ENCODE assay signal across 25 cellular contexts in the genomic region with DNA sequence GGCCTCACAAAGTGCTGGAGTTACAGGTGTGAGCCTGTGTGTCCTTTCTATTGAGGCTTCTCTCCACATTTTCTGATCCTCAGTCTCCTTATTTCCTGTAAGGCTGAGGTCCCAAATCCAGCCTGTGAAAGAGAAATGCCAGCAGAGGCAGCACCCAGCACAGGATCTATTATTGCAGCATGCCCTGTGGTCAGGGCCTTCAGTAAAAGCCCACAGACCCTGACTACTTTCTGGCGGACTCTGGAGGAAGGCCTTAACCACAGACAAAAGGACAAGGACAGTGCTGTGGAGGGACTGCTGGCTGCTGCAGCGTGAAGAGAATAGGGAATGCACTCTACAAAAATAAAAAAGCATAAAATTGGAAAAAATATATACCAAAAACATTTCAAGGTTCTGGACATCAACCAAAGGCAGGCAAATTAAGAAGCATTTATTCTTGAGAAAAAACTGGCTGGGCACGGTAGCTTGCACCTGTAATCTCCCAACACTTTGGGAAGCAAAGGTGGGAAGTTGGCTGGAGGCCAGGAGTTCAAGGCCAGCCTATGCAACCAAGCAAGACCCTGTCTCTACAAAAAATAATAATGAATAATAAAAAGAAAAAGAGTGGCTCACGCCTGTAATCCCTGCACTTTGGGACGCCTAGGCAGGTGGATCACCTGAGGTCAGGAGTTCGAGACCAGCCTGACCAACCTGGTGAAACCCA. TPM values are rescaled to one million over a fixed set of nuclear protein-coding genes. Genes with fewer than 3 reads are reported as not detected.
DNase-seq lines count a peak whose midpoint lies in the region; ATAC-seq and TF ChIP-seq lines count a peak whose summit lies in the region.
"Had no signal": no experiment of that assay in that cellular context is flagged by ENCODE, and none has a peak within 500 bp of the region (broad histone marks: within the 10 kb centered on the region; RNA-seq: fewer than 3 reads in every experiment).

No MANE protein-coding gene starts in this region.

- peaks cover 41% of the 10 kb centered on the region for H3K36me3 Mint-ChIP-seq in brain
- H3K36me3 Mint-ChIP-seq in natural killer cell: no peaks in the 10 kb centered on the region
- H3K36me3 Mint-ChIP-seq: CD8-positive, alpha-beta memory T cell had no signal

- H3K36me3 ChIP-seq in BLaER1 treated with 17β-estradiol and CSF1 and Interleukin-3, amounts not matched to agents 10 nM and 100 nM: peaks cover 0 to 7% (median 0%) of the 10 kb centered on the region in 11 experiments; a peak in 2 of 22 replicates
- H3K36me3 ChIP-seq in neutrophil: peaks cover 12% of the 10 kb centered on the region
- H3K36me3 ChIP-seq: HAP-1, ovary, thoracic aorta had no signal

- H3K27me3 Mint-ChIP-seq in brain: no peaks in the 10 kb centered on the region
- no peaks in the 10 kb centered on the region for H3K27me3 Mint-ChIP-seq in natural killer cell (ENCODE audit: low read depth in 2 of 2)
- H3K27me3 Mint-ChIP-seq: activated CD4-positive, alpha-beta memory T cell treated with anti-CD3 and anti-CD28 coated beads, Interleukin-2, amount 10 ng/mL, durations not matched to agents 7 days and 5 days; CD8-positive, alpha-beta memory T cell had no signal

- peaks cover 29 to 47% (median 39%) of the 10 kb centered on the region in 10 experiments for H3K4me1 ChIP-seq in BLaER1 treated with 17β-estradiol and CSF1 and Interleukin-3, amounts not matched to agents 10 nM and 100 nM
- peaks cover 77 to 80% of the 10 kb centered on the region in 2 experiments for H3K4me1 ChIP-seq in neutrophil (ENCODE audit: control insufficient read depth in 1 of 2, insufficient read depth in 1 of 2, low read depth in 1 of 2, low read length in 1 of 2)

- H3K4me1 Mint-ChIP-seq in brain: peaks cover 35% of the 10 kb centered on the region
- H3K4me1 Mint-ChIP-seq in natural killer cell: no peaks in the 10 kb centered on the region
- H3K4me1 Mint-ChIP-seq: activated CD4-positive, alpha-beta memory T cell treated with anti-CD3 and anti-CD28 coated beads, Interleukin-2, amount 10 ng/mL, durations not matched to agents 7 days and 5 days had no signal

- intact Hi-C loops in natural killer cell (cut with micrococcal nuclease): no loop called here

- peak overlapping the region in 1 of 11 experiments; percentile 44; a peak in 1 of 22 replicates for H3K9ac ChIP-seq in BLaER1 treated with 17β-estradiol and CSF1 and Interleukin-3, amounts not matched to agents 10 nM and 100 nM

- H3K27ac Mint-ChIP-seq in brain (peak overlapping the region in 3 of 5 experiments; percentile 62 to 87 (median 65)), natural killer cell (no peak overlapping the region)
- H3K27ac Mint-ChIP-seq: activated CD4-positive, alpha-beta memory T cell treated with anti-CD3 and anti-CD28 coated beads, Interleukin-2, amount 10 ng/mL, durations not matched to agents 7 days and 5 days; T-helper 2 cell treated with Interferon-gamma antibody and Interleukin-4, amounts not matched to agents 5 μg/mL and 100 μg/mL, for 36 hours had no signal

- DNase-seq in MV-4-11 (lab: John Stamatoyannopoulos, UW): peak; percentile 73
- DNase-seq in natural killer cell: no peak
- DNase-seq: activated CD4-positive, alpha-beta memory T cell treated with anti-CD3 and anti-CD28 coated beads, Interleukin-2, amount 10 ng/mL, durations not matched to agents 7 days and 5 days; activated CD4-positive, CD25-positive, alpha-beta regulatory T cell; anterior cingulate cortex; CD8-positive, alpha-beta memory T cell; central memory CD4-positive, alpha-beta T cell; DMS53; hypothalamus; Karpas-422; NCI-H1417 treated with DMSO at 0.1 percent for 48 hours; NCI-H69; PC-3; right cardiac atrium had no signal

- H3K4me3 Mint-ChIP-seq in brain (no peak overlapping the region), natural killer cell (no peak overlapping the region)
- H3K4me3 Mint-ChIP-seq: activated CD4-positive, alpha-beta memory T cell treated with anti-CD3 and anti-CD28 coated beads, Interleukin-2, amount 10 ng/mL, durations not matched to agents 7 days and 5 days; CD8-positive, alpha-beta memory T cell; T-helper 2 cell treated with Interferon-gamma antibody and Interleukin-4, amounts not matched to agents 5 μg/mL and 100 μg/mL, for 36 hours had no signal

- H3K27ac ChIP-seq in BLaER1 treated with 17β-estradiol and CSF1 and Interleukin-3, amounts not matched to agents 10 nM and 100 nM: peak overlapping the region in 10 of 11 experiments; percentile 9 to 89 (median 83); a peak in 15 of 22 replicates
- peak overlapping the region; percentile 91 for H3K27ac ChIP-seq in neutrophil
- H3K27ac ChIP-seq: thoracic aorta had no signal

- peak overlapping the region in 7 of 11 experiments; percentile 61 to 89 (median 77); a peak in 12 of 22 replicates for H3K4me2 ChIP-seq in BLaER1 treated with 17β-estradiol and CSF1 and Interleukin-3, amounts not matched to agents 10 nM and 100 nM

- TF ChIP-seq CTCF in brain (conservative IDR thresholded peaks at IDR 0.05) (no peak), neutrophil (IDR thresholded peaks at IDR 0.05) (no peak), natural killer cell (IDR thresholded peaks at IDR 0.05) (no peak)

- H4K20me1 ChIP-seq in BLaER1 treated with 17β-estradiol and CSF1 and Interleukin-3, amounts not matched to agents 10 nM and 100 nM: no peaks in the 10 kb centered on the region

- peaks cover 8 to 16% (median 10%) of the 10 kb centered on the region in 11 experiments for H3K9me3 ChIP-seq in BLaER1 treated with 17β-estradiol and CSF1 and Interleukin-3, amounts not matched to agents 10 nM and 100 nM (replicated peaks in 1 of 11)
- no peaks in the 10 kb centered on the region for H3K9me3 ChIP-seq in neutrophil
- H3K9me3 ChIP-seq: ovary, thoracic aorta had no signal

- no peaks in the 10 kb centered on the region for H3K27me3 ChIP-seq in BLaER1 treated with 17β-estradiol and CSF1 and Interleukin-3, amounts not matched to agents 10 nM and 100 nM
- H3K27me3 ChIP-seq in neutrophil: no peaks in the 10 kb centered on the region
- H3K27me3 ChIP-seq: ovary had no signal

- H3K9me3 Mint-ChIP-seq in brain (peaks cover 0 to 10% (median 7%) of the 10 kb centered on the region in 5 experiments), natural killer cell (no peaks in the 10 kb centered on the region)
- H3K9me3 Mint-ChIP-seq: T-helper 2 cell treated with Interferon-gamma antibody and Interleukin-4, amounts not matched to agents 5 μg/mL and 100 μg/mL, for 36 hours had no signal

- no peak overlapping the region for H3K4me3 ChIP-seq in BLaER1 treated with 17β-estradiol and CSF1 and Interleukin-3, amounts not matched to agents 10 nM and 100 nM
- H3K4me3 ChIP-seq in neutrophil (ENCODE audit: low read depth in 1 of 2, low read length in 1 of 2): peak overlapping the region; percentile 31 to 46
- H3K4me3 ChIP-seq: HAP-1, lung, ovary, thoracic aorta had no signal

- ATAC-seq in GM21447 (IDR thresholded peaks at IDR 0.05; ENCODE audit: unreplicated experiment): no peak
- no peak for ATAC-seq in natural killer cell
- ATAC-seq in GM21786 (IDR thresholded peaks at IDR 0.05; ENCODE audit: unreplicated experiment): no peak
- no peak for ATAC-seq in GM18861 (IDR thresholded peaks at IDR 0.05; ENCODE audit: unreplicated experiment)
- ATAC-seq: PC-3, right cardiac atrium had no signal

RNA-seq across cellular contexts. Expression of a gene that starts 9.4 kb away (rescaled TPM):
- polyA plus RNA-seq in brain (ENCODE audit: insufficient read depth, low read depth, low replicate concordance): 308 TPM
- 100 to 1,000 TPM in 1 of 3 donors, 10 to 100 TPM in 2; 35.8 to 113 (median 39.8) TPM for total RNA-seq in natural killer cell

RNA-seq across cellular contexts. Expression of a gene that starts 40.8 kb away (rescaled TPM):
- 20.4 TPM for polyA plus RNA-seq in brain (ENCODE audit: insufficient read depth, low read depth, low replicate concordance)
- total RNA-seq in natural killer cell: 1 to 10 TPM; 4.1 to 5.0 (median 4.5) TPM

Comparison
In these comparisons a context has a peak if more than half of its experiments do, and no peak if none do; other contexts are left out.
1. H3K4me3 ChIP-seq: peak in neutrophil (2 of 2); none in BLaER1 treated with 17β-estradiol and CSF1 and Interleukin-3, amounts not matched to agents 10 nM and 100 nM (0 of 10).
2. H3K27ac Mint-ChIP-seq: peak in brain (3 of 5); none in natural killer cell (0 of 2).